ENCODE assay signal across 32 cellular contexts in genomic region chr6:148824960-148825359, GRCh38.
"Had no signal": no experiment of that assay in that cellular context is flagged by ENCODE, and none has a peak within 500 bp of the region (broad histone marks: within the 10 kb centered on the region; RNA-seq: fewer than 3 reads in every experiment).

No MANE protein-coding gene starts in this region.

- H3K4me3 ChIP-seq: coronary artery, dorsolateral prefrontal cortex, esophagus muscularis mucosa, gastrocnemius medialis, heart left ventricle had no signal

- H3K4me1 Mint-ChIP-seq: activated CD4-positive, alpha-beta T cell treated with anti-CD3 and anti-CD28 coated beads, Interleukin-2, amount 10 ng/mL, durations not matched to agents 24 days and 14 days; endodermal cell had no signal

- ATAC-seq: activated CD8-positive, alpha-beta memory T cell treated with anti-CD3 and anti-CD28 coated beads, Interleukin-2, amount 10 ng/mL, durations not matched to agents 7 days and 5 days; activated CD8-positive, alpha-beta T cell treated with anti-CD3 and anti-CD28 coated beads, Interleukin-2, amount 10 ng/mL, durations not matched to agents 7 days and 5 days; gastrocnemius medialis; heart left ventricle had no signal

- H3K9me3 Mint-ChIP-seq: activated naive CD4-positive, alpha-beta T cell treated with anti-CD3 and anti-CD28 coated beads, Interleukin-2, amount 10 ng/mL, durations not matched to agents 7 days and 5 days; central memory CD8-positive, alpha-beta T cell; dendritic cell treated with granulocyte-macrophage colony-stimulating factor and Interleukin-4, amounts not matched to agents 40 ng/mL and 50 ng/mL, for 4 days had no signal

- H3K27me3 ChIP-seq: brain microvascular endothelial cell, dorsolateral prefrontal cortex, esophagus muscularis mucosa, foreskin keratinocyte, gastrocnemius medialis, heart left ventricle had no signal

- H3K27me3 Mint-ChIP-seq: activated CD4-positive, alpha-beta memory T cell treated with anti-CD3 and anti-CD28 coated beads for 36 hours; central memory CD8-positive, alpha-beta T cell had no signal

- H3K4me1 ChIP-seq: foreskin keratinocyte, gastrocnemius medialis had no signal

- H3K36me3 ChIP-seq: brain microvascular endothelial cell, esophagus muscularis mucosa, gastrocnemius medialis, heart left ventricle, WERI-Rb-1 had no signal

- H3K4me3 Mint-ChIP-seq: activated CD4-positive, alpha-beta memory T cell treated with anti-CD3 and anti-CD28 coated beads for 36 hours; activated CD4-positive, alpha-beta T cell treated with anti-CD3 and anti-CD28 coated beads for 36 hours; activated CD4-positive, alpha-beta T cell treated with anti-CD3 and anti-CD28 coated beads, Interleukin-2, amount 10 ng/mL, durations not matched to agents 24 days and 14 days; activated CD8-positive, alpha-beta memory T cell treated with anti-CD3 and anti-CD28 coated beads, Interleukin-2, amount 10 ng/mL, durations not matched to agents 7 days and 5 days; activated CD8-positive, alpha-beta T cell treated with anti-CD3 and anti-CD28 coated beads, Interleukin-2, amount 10 ng/mL, durations not matched to agents 7 days and 5 days; activated naive CD4-positive, alpha-beta T cell treated with anti-CD3 and anti-CD28 coated beads, Interleukin-2, amount 10 ng/mL, durations not matched to agents 7 days and 5 days; activated naive CD8-positive, alpha-beta T cell treated with anti-CD3 and anti-CD28 coated beads, Interleukin-2, amount 10 ng/mL, durations not matched to agents 7 days and 5 days; activated T-helper 1 cell treated with anti-CD3 and anti-CD28 coated beads, Interleukin-12 subunit alpha, Interleukin-12 subunit beta, Interleukin-2, Interleukin-4 antibody, amounts not matched to agents 30 ng/mL and 10 ng/mL and 1 ng/mL, durations not matched to agents 14 hours and 24 hours and 36 hours; central memory CD8-positive, alpha-beta T cell; dendritic cell treated with granulocyte-macrophage colony-stimulating factor and Interleukin-4, amounts not matched to agents 40 ng/mL and 50 ng/mL, for 4 days; endodermal cell had no signal

- H3K27ac Mint-ChIP-seq: activated CD4-positive, alpha-beta memory T cell treated with anti-CD3 and anti-CD28 coated beads for 36 hours; activated CD4-positive, alpha-beta T cell treated with anti-CD3 and anti-CD28 coated beads for 36 hours; activated CD4-positive, alpha-beta T cell treated with anti-CD3 and anti-CD28 coated beads, Interleukin-2, amount 10 ng/mL, durations not matched to agents 24 days and 14 days; activated CD8-positive, alpha-beta memory T cell treated with anti-CD3 and anti-CD28 coated beads, Interleukin-2, amount 10 ng/mL, durations not matched to agents 7 days and 5 days; activated CD8-positive, alpha-beta T cell treated with anti-CD3 and anti-CD28 coated beads, Interleukin-2, amount 10 ng/mL, durations not matched to agents 7 days and 5 days; activated naive CD4-positive, alpha-beta T cell treated with anti-CD3 and anti-CD28 coated beads, Interleukin-2, amount 10 ng/mL, durations not matched to agents 7 days and 5 days; activated naive CD4-positive, alpha-beta T cell treated with anti-CD3 and anti-CD28 coated beads, Interleukin-2, amount 50 U/mL, for 72 hours; activated naive CD8-positive, alpha-beta T cell treated with anti-CD3 and anti-CD28 coated beads, Interleukin-2, amount 10 ng/mL, durations not matched to agents 7 days and 5 days; activated T-helper 1 cell treated with anti-CD3 and anti-CD28 coated beads, Interleukin-12 subunit alpha, Interleukin-12 subunit beta, Interleukin-2, Interleukin-4 antibody, amounts not matched to agents 30 ng/mL and 10 ng/mL and 1 ng/mL, durations not matched to agents 14 hours and 24 hours and 36 hours; dendritic cell treated with granulocyte-macrophage colony-stimulating factor and Interleukin-4, amounts not matched to agents 40 ng/mL and 50 ng/mL, for 4 days; endodermal cell had no signal

- H3K36me3 Mint-ChIP-seq: activated CD4-positive, alpha-beta memory T cell treated with anti-CD3 and anti-CD28 coated beads for 36 hours; activated naive CD4-positive, alpha-beta T cell treated with anti-CD3 and anti-CD28 coated beads, Interleukin-2, amount 10 ng/mL, durations not matched to agents 7 days and 5 days; activated naive CD8-positive, alpha-beta T cell treated with anti-CD3 and anti-CD28 coated beads, Interleukin-2, amount 10 ng/mL, durations not matched to agents 7 days and 5 days had no signal

- H3K27ac ChIP-seq: brain microvascular endothelial cell, coronary artery, dorsolateral prefrontal cortex, esophagus muscularis mucosa, foreskin keratinocyte, gastrocnemius medialis, heart left ventricle, WERI-Rb-1 had no signal

- DNase-seq: activated CD4-positive, alpha-beta memory T cell treated with anti-CD3 and anti-CD28 coated beads for 36 hours; activated CD4-positive, alpha-beta T cell treated with anti-CD3 and anti-CD28 coated beads for 36 hours; activated CD4-positive, alpha-beta T cell treated with anti-CD3 and anti-CD28 coated beads, Interleukin-2, amount 10 ng/mL, durations not matched to agents 24 days and 14 days; activated CD4-positive, CD25-positive, alpha-beta regulatory T cell; activated CD4-positive, CD25-positive, alpha-beta regulatory T cell treated with anti-CD3 and anti-CD28 coated beads, Interleukin-2, amount 50 U/mL, for 72 hours; activated CD8-positive, alpha-beta memory T cell treated with anti-CD3 and anti-CD28 coated beads, Interleukin-2, amount 10 ng/mL, durations not matched to agents 7 days and 5 days; activated CD8-positive, alpha-beta memory T cell treated with anti-CD3 and anti-CD28 coated beads, Interleukin-2, amount 50 U/mL, for 4 hours; activated CD8-positive, alpha-beta T cell treated with anti-CD3 and anti-CD28 coated beads, Interleukin-2, amount 10 ng/mL, durations not matched to agents 7 days and 5 days; activated gamma-delta T cell; activated naive CD4-positive, alpha-beta T cell; activated naive CD4-positive, alpha-beta T cell treated with anti-CD3 and anti-CD28 coated beads, Interleukin-2, amount 10 ng/mL, durations not matched to agents 7 days and 5 days; activated naive CD8-positive, alpha-beta T cell treated with anti-CD3 and anti-CD28 coated beads, Interleukin-2, amount 10 ng/mL, durations not matched to agents 7 days and 5 days; activated T-cell treated with anti-CD3 and anti-CD28 coated beads, Interleukin-2, amount 50 U/mL, for 1 hour; activated T-cell treated with anti-CD3 and anti-CD28 coated beads, Interleukin-2, amount 50 U/mL, for 48 hours; anterior cingulate cortex; brain microvascular endothelial cell; dorsolateral prefrontal cortex; effector memory CD4-positive, alpha-beta T cell; endodermal cell; erythroblast; foreskin keratinocyte; gastrocnemius medialis; glutamatergic neuron; heart left ventricle; T1000; WERI-Rb-1 had no signal
